ENCODE assay signal across 19 cellular contexts in the genomic region with DNA sequence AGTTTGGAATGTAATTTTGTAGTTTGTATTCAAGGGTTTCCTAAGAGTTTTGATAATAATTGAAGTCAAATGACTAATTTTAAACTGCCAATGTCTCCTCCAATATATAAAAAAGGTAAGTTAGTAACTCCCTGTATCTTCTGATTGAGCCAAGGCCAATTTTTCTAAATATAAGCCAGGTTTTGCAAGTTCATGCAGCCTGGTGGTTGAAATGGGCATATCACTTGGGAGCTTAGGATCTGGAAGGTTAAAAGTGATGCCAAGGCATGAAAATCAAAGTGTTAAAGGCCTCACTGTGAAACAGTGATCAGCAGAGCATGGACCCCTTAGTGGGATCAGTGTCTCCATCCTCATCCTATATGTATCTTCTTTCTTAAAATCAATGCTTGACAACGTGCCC.
DNase-seq lines count a peak whose midpoint lies in the region; ATAC-seq and TF ChIP-seq lines count a peak whose summit lies in the region.
"Had no signal": no experiment of that assay in that cellular context is flagged by ENCODE, and none has a peak within 500 bp of the region (broad histone marks: within the 10 kb centered on the region; RNA-seq: fewer than 3 reads in every experiment).

No MANE protein-coding gene starts in this region.

- H3K27ac ChIP-seq in prostate gland = peak overlapping the region; percentile 54 to 68
- no peak overlapping the region for H3K27ac ChIP-seq in CD8-positive, alpha-beta T cell (ENCODE audit: low read depth, low read length)
- H3K27ac ChIP-seq: RWPE1 had no signal

- H3K4me3 Mint-ChIP-seq in endothelial cell (ENCODE audit: unreplicated experiment) = no peak overlapping the region
- no peak overlapping the region for H3K4me3 Mint-ChIP-seq in activated naive CD4-positive, alpha-beta T cell treated with anti-CD3 and anti-CD28 coated beads, Interleukin-2, amount 10 ng/mL, durations not matched to agents 7 days and 5 days
- no peak overlapping the region for H3K4me3 Mint-ChIP-seq in naive thymus-derived CD8-positive, alpha-beta T cell
- H3K4me3 Mint-ChIP-seq in effector memory CD8-positive, alpha-beta T cell = no peak overlapping the region
- no peak overlapping the region for H3K4me3 Mint-ChIP-seq in CD8-positive, alpha-beta T cell
- H3K4me3 Mint-ChIP-seq: immature natural killer cell, T-helper 17 cell, WTC11 had no signal

- TF ChIP-seq CTCF in AG10803 (conservative IDR thresholded peaks at IDR 0.05; ENCODE audit: low read length) = 0 out of 2 replicates have a peak, but pooled peaks have one; percentile 8
- TF ChIP-seq CTCF in endothelial cell (IDR thresholded peaks at IDR 0.05; ENCODE audit: unreplicated experiment) = peak; percentile 32
- no peak for TF ChIP-seq CTCF in prostate gland (IDR thresholded peaks at IDR 0.05)
- no peak for TF ChIP-seq CTCF in CD8-positive, alpha-beta T cell (IDR thresholded peaks at IDR 0.05)

- 72% methylated on average over 1 of the region's 1 CpG for WGBS in prostate gland

- H3K4me1 ChIP-seq in prostate gland (replicated peaks) = no peaks in the 10 kb centered on the region
- no peaks in the 10 kb centered on the region for H3K4me1 ChIP-seq in CD8-positive, alpha-beta T cell (ENCODE audit: insufficient read depth, low read length)

- no peak for ATAC-seq in naive thymus-derived CD8-positive, alpha-beta T cell
- no peak for ATAC-seq in effector memory CD8-positive, alpha-beta T cell (replicated peaks)
- ATAC-seq in CD8-positive, alpha-beta T cell = no peak
- ATAC-seq: T-helper 17 cell, WTC11 had no signal

- H3K4me1 Mint-ChIP-seq in endothelial cell (ENCODE audit: unreplicated experiment) = no peaks in the 10 kb centered on the region
- no peaks in the 10 kb centered on the region for H3K4me1 Mint-ChIP-seq in activated naive CD4-positive, alpha-beta T cell treated with anti-CD3 and anti-CD28 coated beads, Interleukin-2, amount 10 ng/mL, durations not matched to agents 7 days and 5 days
- H3K4me1 Mint-ChIP-seq in naive thymus-derived CD8-positive, alpha-beta T cell = no peaks in the 10 kb centered on the region
- H3K4me1 Mint-ChIP-seq in effector memory CD8-positive, alpha-beta T cell (ENCODE audit: low read depth in 2 of 2) = no peaks in the 10 kb centered on the region
- no peaks in the 10 kb centered on the region for H3K4me1 Mint-ChIP-seq in CD8-positive, alpha-beta T cell (ENCODE audit: low read depth)
- H3K4me1 Mint-ChIP-seq: immature natural killer cell, T-helper 17 cell had no signal

- DNase-seq in AG10803 (ENCODE audit: low read depth) (no peak), RKO (ENCODE audit: low spot score) (peak; percentile 17), endothelial cell (ENCODE audit: low spot score) (no peak), prostate gland (ENCODE audit: low spot score) (no peak)
- no peak for DNase-seq in activated naive CD4-positive, alpha-beta T cell treated with anti-CD3 and anti-CD28 coated beads, Interleukin-2, amount 10 ng/mL, durations not matched to agents 7 days and 5 days
- DNase-seq in naive thymus-derived CD8-positive, alpha-beta T cell = no peak
- no peak for DNase-seq in effector memory CD8-positive, alpha-beta T cell
- DNase-seq in CD8-positive, alpha-beta T cell = no peak
- DNase-seq: effector CD8-positive, alpha-beta T cell; GDM1; immature natural killer cell; KG1; NCI-H1105 treated with DMSO at 0.1 percent for 48 hours; NCI-H2171 treated with DMSO at 0.1 percent for 48 hours; NCI-H82; stimulated activated CD4-positive, alpha-beta T cell treated with anti-CD3 and anti-CD28 coated beads, Interleukin-4, amount 100 ng/mL, for 4 hours; T-helper 17 cell had no signal

- no peak overlapping the region for H3K27ac Mint-ChIP-seq in endothelial cell (ENCODE audit: unreplicated experiment)
- H3K27ac Mint-ChIP-seq in activated naive CD4-positive, alpha-beta T cell treated with anti-CD3 and anti-CD28 coated beads, Interleukin-2, amount 10 ng/mL, durations not matched to agents 7 days and 5 days = no peak overlapping the region
- H3K27ac Mint-ChIP-seq in naive thymus-derived CD8-positive, alpha-beta T cell = peak overlapping the region in 2 of 10 donors; percentile 56 to 77
- no peak overlapping the region for H3K27ac Mint-ChIP-seq in effector memory CD8-positive, alpha-beta T cell
- H3K27ac Mint-ChIP-seq in CD8-positive, alpha-beta T cell = no peak overlapping the region
- H3K27ac Mint-ChIP-seq: immature natural killer cell, T-helper 17 cell, WTC11 had no signal

- POLR2A ChIA-PET in naive thymus-derived CD8-positive, alpha-beta T cell (lab: Charles Lee) = no interaction called here
- POLR2A ChIA-PET in CD8-positive, alpha-beta T cell (lab: Charles Lee) = no interaction called here

- H3K4me3 ChIP-seq in AG10803 (ENCODE audit: low read length) = no peak overlapping the region
- H3K4me3 ChIP-seq in prostate gland = no peak overlapping the region
- no peak overlapping the region for H3K4me3 ChIP-seq in CD8-positive, alpha-beta T cell (ENCODE audit: low read depth, low read length)

- H3K36me3 ChIP-seq in prostate gland = no peaks in the 10 kb centered on the region
- H3K36me3 ChIP-seq in CD8-positive, alpha-beta T cell (ENCODE audit: insufficient read depth, low read length) = no peaks in the 10 kb centered on the region

- H3K27me3 Mint-ChIP-seq in endothelial cell (ENCODE audit: unreplicated experiment) = no peaks in the 10 kb centered on the region
- peaks cover 13% of the 10 kb centered on the region for H3K27me3 Mint-ChIP-seq in activated naive CD4-positive, alpha-beta T cell treated with anti-CD3 and anti-CD28 coated beads, Interleukin-2, amount 10 ng/mL, durations not matched to agents 7 days and 5 days
- peaks cover 0 to 3% (median 2%) of the 10 kb centered on the region in 5 donors for H3K27me3 Mint-ChIP-seq in naive thymus-derived CD8-positive, alpha-beta T cell
- peaks cover 22 to 34% of the 10 kb centered on the region in 2 donors for H3K27me3 Mint-ChIP-seq in effector memory CD8-positive, alpha-beta T cell
- peaks cover 4% of the 10 kb centered on the region for H3K27me3 Mint-ChIP-seq in CD8-positive, alpha-beta T cell (ENCODE audit: low read depth)

- no peaks in the 10 kb centered on the region for H3K27me3 ChIP-seq in prostate gland (replicated peaks; ENCODE audit: insufficient read depth)
- no peaks in the 10 kb centered on the region for H3K27me3 ChIP-seq in CD8-positive, alpha-beta T cell (ENCODE audit: insufficient read depth, low read length)

- H3K9me3 ChIP-seq in prostate gland = no peaks in the 10 kb centered on the region
- no peaks in the 10 kb centered on the region for H3K9me3 ChIP-seq in CD8-positive, alpha-beta T cell (ENCODE audit: low read length)

- CTCF ChIA-PET in activated naive CD4-positive, alpha-beta T cell treated with anti-CD3 and anti-CD28 coated beads, Interleukin-2, amount 10 ng/mL, durations not matched to agents 7 days and 5 days (lab: Charles Lee) = no interaction called here
- CTCF ChIA-PET in CD8-positive, alpha-beta T cell (lab: Charles Lee) = no interaction called here

- intact Hi-C loops in prostate gland (cut with DNase I) = no loop called here
- intact Hi-C loops in CD8-positive, alpha-beta T cell (cut with DNase I, micrococcal nuclease) = no loop called here

- H3K9me3 Mint-ChIP-seq in endothelial cell (ENCODE audit: unreplicated experiment) = no peaks in the 10 kb centered on the region
- no peaks in the 10 kb centered on the region for H3K9me3 Mint-ChIP-seq in activated naive CD4-positive, alpha-beta T cell treated with anti-CD3 and anti-CD28 coated beads, Interleukin-2, amount 10 ng/mL, durations not matched to agents 7 days and 5 days
- no peaks in the 10 kb centered on the region for H3K9me3 Mint-ChIP-seq in naive thymus-derived CD8-positive, alpha-beta T cell
- no peaks in the 10 kb centered on the region for H3K9me3 Mint-ChIP-seq in effector memory CD8-positive, alpha-beta T cell
- H3K9me3 Mint-ChIP-seq in CD8-positive, alpha-beta T cell = no peaks in the 10 kb centered on the region
- H3K9me3 Mint-ChIP-seq: immature natural killer cell, WTC11 had no signal

- TF ChIP-seq POLR2A in prostate gland (IDR thresholded peaks at IDR 0.05) = no peak

- peaks cover 4% of the 10 kb centered on the region for H3K36me3 Mint-ChIP-seq in endothelial cell (ENCODE audit: low read depth, unreplicated experiment)
- H3K36me3 Mint-ChIP-seq in activated naive CD4-positive, alpha-beta T cell treated with anti-CD3 and anti-CD28 coated beads, Interleukin-2, amount 10 ng/mL, durations not matched to agents 7 days and 5 days = no peaks in the 10 kb centered on the region
- H3K36me3 Mint-ChIP-seq in naive thymus-derived CD8-positive, alpha-beta T cell = no peaks in the 10 kb centered on the region
- no peaks in the 10 kb centered on the region for H3K36me3 Mint-ChIP-seq in effector memory CD8-positive, alpha-beta T cell (ENCODE audit: insufficient read depth)
- no peaks in the 10 kb centered on the region for H3K36me3 Mint-ChIP-seq in CD8-positive, alpha-beta T cell
- H3K36me3 Mint-ChIP-seq: WTC11 had no signal

Comparison
In these comparisons a context has a peak if more than half of its experiments do, and no peak if none do; other contexts are left out.
1. CTCF ChIP-seq: peak in AG10803 (single experiment) and endothelial cell (single experiment); none in prostate gland (0 of 4) and CD8-positive, alpha-beta T cell (single experiment).